9 cellular contexts compared by ENCODE assay signal in genomic region chr17:63698886-63699637, GRCh38. TPM values are rescaled to one million over a fixed set of nuclear protein-coding genes. Genes with fewer than 3 reads are reported as not detected.
DNase-seq lines count a peak whose midpoint lies in the region; ATAC-seq lines count a peak whose summit lies in the region.
"Had no signal": no experiment of that assay in that cellular context is flagged by ENCODE, and none has a peak within 500 bp of the region (broad histone marks: within the 10 kb centered on the region; RNA-seq: fewer than 3 reads in every experiment).

No MANE protein-coding gene starts in this region.

- peaks cover 5% of the 10 kb centered on the region for H3K36me3 Mint-ChIP-seq in T-helper 17 cell (ENCODE audit: low read depth)

- peak overlapping the region; percentile 95 for H3K27ac Mint-ChIP-seq in T-helper 17 cell

- peaks cover 58% of the 10 kb centered on the region for H3K4me1 Mint-ChIP-seq in T-helper 17 cell

- peak overlapping the region; percentile 26 for H3K27ac ChIP-seq in angular gyrus (ENCODE audit: low read depth, low read length)
- H3K27ac ChIP-seq: 22Rv1 had no signal

- H3K9me3 ChIP-seq in T-helper 17 cell (ENCODE audit: control insufficient read depth, low read length, poor library complexity, severe bottlenecking), result no peaks in the 10 kb centered on the region

- ATAC-seq in HG03196 (IDR thresholded peaks at IDR 0.05; ENCODE audit: unreplicated experiment), result peak; percentile 29
- peak; percentile 47 for ATAC-seq in T-helper 17 cell
- ATAC-seq in GM18870 (IDR thresholded peaks at IDR 0.05; ENCODE audit: unreplicated experiment), result no peak

- DNase-seq in DMS 273 (lab: John Stamatoyannopoulos, UW; ENCODE audit: unreplicated experiment) (peak; percentile 54), DMS 273 treated with DMSO at 0.1 percent for 48 hours (lab: John Stamatoyannopoulos, UW) (no peak), T-helper 17 cell (peak; percentile 71 to 80 (median 78)), iris pigment epithelial cell (ENCODE audit: low read depth) (peak; percentile 48)
- DNase-seq in stimulated activated CD4-positive, alpha-beta T cell treated with anti-CD3 and anti-CD28 coated beads, Interleukin-1b, Interleukin-23, amount 100 ng/mL, for 48 hours, result peak; percentile 74

- no peaks in the 10 kb centered on the region for H3K27me3 Mint-ChIP-seq in T-helper 17 cell

- peak overlapping the region; percentile 99 for H3K4me3 Mint-ChIP-seq in T-helper 17 cell

RNA-seq across cellular contexts. Expression of gene LIMD2, which starts 0.9 kb away (rescaled TPM):
- 100 to 1,000 TPM; 451 to 473 TPM for total RNA-seq in T-helper 17 cell

RNA-seq across cellular contexts. Expression of gene STRADA, which starts 42.5 kb away (rescaled TPM):
- total RNA-seq in T-helper 17 cell, result 10 to 100 TPM; 44.5 to 50.2 TPM
